8 cellular contexts compared by ENCODE assay signal in the genomic region with DNA sequence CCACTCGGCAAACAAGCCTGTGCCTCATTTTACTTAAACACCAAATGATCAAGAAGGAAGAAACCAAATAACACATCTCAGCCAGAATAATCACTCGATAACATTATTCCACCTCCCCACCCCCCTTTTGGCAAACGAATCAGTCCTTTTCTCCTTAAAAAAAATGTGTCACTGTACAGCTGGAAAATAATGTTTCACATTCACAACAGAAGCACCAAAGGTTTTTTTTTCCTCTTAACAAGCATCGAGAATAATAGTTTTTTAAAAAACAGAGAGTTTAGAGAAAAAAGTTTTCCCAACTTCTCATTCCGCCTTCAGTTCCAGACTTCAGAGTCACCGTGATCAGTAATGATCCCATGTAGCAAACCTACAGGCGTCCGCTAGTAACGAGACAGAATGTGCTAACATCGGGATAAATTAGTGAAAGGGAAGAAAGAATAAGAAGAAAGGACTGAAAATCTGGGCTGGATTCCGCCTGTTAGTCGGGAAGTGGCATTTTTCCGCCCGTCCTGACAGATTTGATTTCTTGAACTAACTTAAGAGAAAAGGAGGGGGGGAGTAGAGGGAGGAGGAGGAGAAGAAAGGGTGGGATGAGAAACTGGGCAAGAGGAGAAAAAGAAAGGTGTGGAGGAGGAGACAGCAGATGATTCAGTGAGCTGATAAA.
DNase-seq lines count a peak whose midpoint lies in the region; ATAC-seq, FAIRE-seq and TF ChIP-seq lines count a peak whose summit lies in the region.

A gene with protein sequence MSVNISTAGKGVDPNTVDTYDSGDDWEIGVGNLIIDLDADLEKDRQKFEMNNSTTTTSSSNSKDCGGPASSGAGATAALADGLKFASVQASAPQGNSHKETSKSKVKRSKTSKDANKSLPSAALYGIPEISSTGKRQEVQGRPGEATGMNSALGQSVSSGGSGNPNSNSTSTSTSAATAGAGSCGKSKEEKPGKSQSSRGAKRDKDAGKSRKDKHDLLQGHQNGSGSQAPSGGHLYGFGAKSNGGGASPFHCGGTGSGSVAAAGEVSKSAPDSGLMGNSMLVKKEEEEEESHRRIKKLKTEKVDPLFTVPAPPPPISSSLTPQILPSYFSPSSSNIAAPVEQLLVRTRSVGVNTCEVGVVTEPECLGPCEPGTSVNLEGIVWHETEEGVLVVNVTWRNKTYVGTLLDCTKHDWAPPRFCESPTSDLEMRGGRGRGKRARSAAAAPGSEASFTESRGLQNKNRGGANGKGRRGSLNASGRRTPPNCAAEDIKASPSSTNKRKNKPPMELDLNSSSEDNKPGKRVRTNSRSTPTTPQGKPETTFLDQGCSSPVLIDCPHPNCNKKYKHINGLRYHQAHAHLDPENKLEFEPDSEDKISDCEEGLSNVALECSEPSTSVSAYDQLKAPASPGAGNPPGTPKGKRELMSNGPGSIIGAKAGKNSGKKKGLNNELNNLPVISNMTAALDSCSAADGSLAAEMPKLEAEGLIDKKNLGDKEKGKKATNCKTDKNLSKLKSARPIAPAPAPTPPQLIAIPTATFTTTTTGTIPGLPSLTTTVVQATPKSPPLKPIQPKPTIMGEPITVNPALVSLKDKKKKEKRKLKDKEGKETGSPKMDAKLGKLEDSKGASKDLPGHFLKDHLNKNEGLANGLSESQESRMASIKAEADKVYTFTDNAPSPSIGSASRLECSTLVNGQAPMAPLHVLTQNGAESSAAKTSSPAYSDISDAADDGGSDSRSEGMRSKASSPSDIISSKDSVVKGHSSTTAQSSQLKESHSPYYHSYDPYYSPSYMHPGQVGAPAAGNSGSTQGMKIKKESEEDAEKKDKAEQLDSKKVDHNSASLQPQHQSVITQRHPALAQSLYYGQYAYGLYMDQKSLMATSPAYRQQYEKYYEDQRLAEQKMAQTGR (N-terminal part only) (minus strand): TSS at position 388 of the 664 bp plus-strand sequence. CDS start 1,650 bp downstream, outside the sequence.

- ATAC-seq in HG02642 (IDR thresholded peaks at IDR 0.05; ENCODE audit: poor library complexity, unreplicated experiment): no peak

- no peak for TF ChIP-seq POLR2A in H54 (IDR thresholded peaks at IDR 0.05; ENCODE audit: low read depth, low read length)

- DNase-seq in ELF-1 (ENCODE audit: low read depth, low spot score) (peak; percentile 65), NCI-H2029 treated with DMSO at 0.1 percent for 48 hours (lab: John Stamatoyannopoulos, UW) (peak; percentile 79), amniotic epithelial cell (ENCODE audit: low read depth) (peak; percentile 91), hippocampal formation (lab: John Stamatoyannopoulos, UW) (peak; percentile 56 to 59), retina (peak; percentile 77), H54 (ENCODE audit: insufficient read length, low spot score) (no peak)
- DNase-seq in activated CD4-positive, alpha-beta T cell treated with anti-CD3 and anti-CD28 coated beads, Interleukin-2, amount 50 U/mL, for 1 hour: no peak

- FAIRE-seq in H54 (lab: Jason Lieb, UNC): no peak

Comparison
In these comparisons a context has a peak if more than half of its experiments do, and no peak if none do; other contexts are left out.
1. DNase-seq: peak in ELF-1 (single experiment), NCI-H2029 treated with DMSO at 0.1 percent for 48 hours (single experiment), amniotic epithelial cell (single experiment), hippocampal formation (2 of 2) and retina (single experiment); none in activated CD4-positive, alpha-beta T cell treated with anti-CD3 and anti-CD28 coated beads, Interleukin-2, amount 50 U/mL, for 1 hour (single experiment) and H54 (single experiment).